Comparison of ENCODE assay signal across 23 cellular contexts in genomic region chr11:123107945-123108344, GRCh38.
"Had no signal": no experiment of that assay in that cellular context is flagged by ENCODE, and none has a peak within 500 bp of the region (broad histone marks: within the 10 kb centered on the region; RNA-seq: fewer than 3 reads in every experiment).

No MANE protein-coding gene starts in this region.

- H3K9ac ChIP-seq: neural progenitor cell had no signal

- H3K27ac ChIP-seq: adrenal gland, ascending aorta, brain microvascular endothelial cell, neural progenitor cell, thoracic aorta, upper lobe of right lung had no signal

- H3K36me3 ChIP-seq: adrenal gland, ascending aorta, brain microvascular endothelial cell, esophagus muscularis mucosa, gastroesophageal sphincter, neural progenitor cell, sigmoid colon, thoracic aorta, upper lobe of right lung had no signal

- H3K9me3 ChIP-seq: adrenal gland, ascending aorta, esophagus muscularis mucosa, gastroesophageal sphincter, sigmoid colon, thoracic aorta, upper lobe of right lung had no signal

- ATAC-seq: activated T-helper 17 cell treated with anti-CD3 and anti-CD28 coated beads, Interleukin-2, amount 50 U/mL, for 72 hours; effector memory CD8-positive, alpha-beta T cell; gastroesophageal sphincter; left cardiac atrium; upper lobe of right lung; WTC11 had no signal

- H3K27me3 ChIP-seq: adrenal gland, ascending aorta, brain microvascular endothelial cell, esophagus muscularis mucosa, gastroesophageal sphincter, neural progenitor cell, sigmoid colon, upper lobe of right lung had no signal

- H3K9me3 Mint-ChIP-seq: activated T-cell treated with anti-CD3 and anti-CD28 coated beads, Interleukin-2, amount 50 U/mL, for 24 hours; activated T-helper 17 cell treated with anti-CD3 and anti-CD28 coated beads, Interleukin-2, amount 50 U/mL, for 72 hours; effector memory CD8-positive, alpha-beta T cell; naive B cell; neural progenitor cell; WTC11 had no signal

- H3K27ac Mint-ChIP-seq: activated naive CD8-positive, alpha-beta T cell; activated T-cell treated with anti-CD3 and anti-CD28 coated beads, Interleukin-2, amount 50 U/mL, for 24 hours; activated T-helper 17 cell treated with anti-CD3 and anti-CD28 coated beads, Interleukin-2, amount 50 U/mL, for 72 hours; naive B cell; neural progenitor cell; WTC11 had no signal

- H3K4me1 ChIP-seq: neural progenitor cell, upper lobe of right lung had no signal

- DNase-seq: activated T-cell treated with anti-CD3 and anti-CD28 coated beads, Interleukin-2, amount 50 U/mL, for 24 hours; adrenal gland; brain microvascular endothelial cell; central memory CD4-positive, alpha-beta T cell; effector memory CD8-positive, alpha-beta T cell; head of caudate nucleus; left cardiac atrium; naive B cell; retina; sigmoid colon; stimulated activated CD4-positive, alpha-beta T cell treated with anti-CD3 and anti-CD28 coated beads, Interleukin-2, amount 100 ng/mL, for 48 hours; stimulated activated CD8-positive, alpha-beta memory T cell treated with anti-CD3 and anti-CD28 coated beads, Interleukin-4, amount 100 ng/mL, for 48 hours; stimulated activated naive CD4-positive, alpha-beta T cell; T-helper 9 cell; upper lobe of right lung had no signal

- H3K4me3 Mint-ChIP-seq: activated naive CD8-positive, alpha-beta T cell; activated T-cell treated with anti-CD3 and anti-CD28 coated beads, Interleukin-2, amount 50 U/mL, for 24 hours; activated T-helper 17 cell treated with anti-CD3 and anti-CD28 coated beads, Interleukin-2, amount 50 U/mL, for 72 hours; effector memory CD8-positive, alpha-beta T cell; neural progenitor cell; WTC11 had no signal

- H3K4me2 ChIP-seq: neural progenitor cell had no signal

- H3K36me3 Mint-ChIP-seq: activated naive CD8-positive, alpha-beta T cell; naive B cell; neural progenitor cell; WTC11 had no signal

- H3K27me3 Mint-ChIP-seq: activated naive CD8-positive, alpha-beta T cell; activated T-cell treated with anti-CD3 and anti-CD28 coated beads, Interleukin-2, amount 50 U/mL, for 24 hours; activated T-helper 17 cell treated with anti-CD3 and anti-CD28 coated beads, Interleukin-2, amount 50 U/mL, for 72 hours had no signal

- H2AFZ ChIP-seq: neural progenitor cell had no signal

- H3K4me3 ChIP-seq: adrenal gland, ascending aorta, esophagus muscularis mucosa, gastroesophageal sphincter, neural progenitor cell, sigmoid colon, thoracic aorta, upper lobe of right lung had no signal
